Comparison of ENCODE assay signal across 9 cellular contexts in genomic region chr18:3604260-3604625, GRCh38.
A peak's percentile ranks its signal among the peaks of the same experiment; 100 is the strongest.
DNase-seq lines count a peak whose midpoint lies in the region; ATAC-seq and TF ChIP-seq lines count a peak whose summit lies in the region.
"Had no signal": no experiment of that assay in that cellular context is flagged by ENCODE, and none has a peak within 500 bp of the region (broad histone marks: within the 10 kb centered on the region; RNA-seq: fewer than 3 reads in every experiment).

No MANE protein-coding gene starts in this region.

- peak overlapping the region; percentile 32 to 44 for H3K4me3 ChIP-seq in cardiac fibroblast (replicated peaks in 1 of 2; ENCODE audit: low read depth in 2 of 2, low read length in 2 of 2)
- H3K4me3 ChIP-seq in psoas muscle: peak overlapping the region; percentile 62

- peaks cover 35% of the 10 kb centered on the region for H3K4me1 ChIP-seq in psoas muscle

- TF ChIP-seq CTCF in cardiac fibroblast (IDR thresholded peaks at IDR 0.05; ENCODE audit: low read depth, low read length) (no peak), psoas muscle (IDR thresholded peaks at IDR 0.05) (no peak), GM13977 (IDR thresholded peaks at IDR 0.05; ENCODE audit: extremely low read depth, insufficient read depth, missing control alignments) (no peak)

- DNase-seq in activated CD4-positive, alpha-beta T cell treated with anti-CD3 and anti-CD28 coated beads for 36 hours: no peak
- no peak for DNase-seq in activated CD4-positive, alpha-beta T cell treated with anti-CD3 and anti-CD28 coated beads, Interleukin-2, amount 10 ng/mL, durations not matched to agents 24 days and 14 days
- DNase-seq in cardiac fibroblast (ENCODE audit: low read depth in 2 of 2) (no peak), psoas muscle (no peak), GM13977 (ENCODE audit: low spot score) (no peak), NOMO-1 treated with dmso at 0.1 percent for 144 hours (lab: John Stamatoyannopoulos, UW; ENCODE audit: unreplicated experiment) (no peak), SK-N-DZ (ENCODE audit: low spot score) (no peak)

- no peaks in the 10 kb centered on the region for H3K9me3 Mint-ChIP-seq in activated CD4-positive, alpha-beta T cell treated with anti-CD3 and anti-CD28 coated beads for 36 hours (ENCODE audit: low read depth)
- peaks cover under 1% of the 10 kb centered on the region for H3K9me3 Mint-ChIP-seq in activated CD4-positive, alpha-beta T cell treated with anti-CD3 and anti-CD28 coated beads, Interleukin-2, amount 10 ng/mL, durations not matched to agents 24 days and 14 days

- no peak overlapping the region for H3K4me3 Mint-ChIP-seq in activated CD4-positive, alpha-beta T cell treated with anti-CD3 and anti-CD28 coated beads for 36 hours
- H3K4me3 Mint-ChIP-seq in activated CD4-positive, alpha-beta T cell treated with anti-CD3 and anti-CD28 coated beads, Interleukin-2, amount 10 ng/mL, durations not matched to agents 24 days and 14 days: no peak overlapping the region

- H3K27me3 Mint-ChIP-seq in activated CD4-positive, alpha-beta T cell treated with anti-CD3 and anti-CD28 coated beads for 36 hours: no peaks in the 10 kb centered on the region
- no peaks in the 10 kb centered on the region for H3K27me3 Mint-ChIP-seq in activated CD4-positive, alpha-beta T cell treated with anti-CD3 and anti-CD28 coated beads, Interleukin-2, amount 10 ng/mL, durations not matched to agents 24 days and 14 days

- in situ Hi-C loops in GM13977 (cut with MboI; ENCODE audit: low pct_unique_long_range_greater_than_20kb, low sequenced_read_pairs, unreplicated experiment): no loop called here

- intact Hi-C loops in activated CD4-positive, alpha-beta T cell treated with anti-CD3 and anti-CD28 coated beads for 36 hours (cut with DNase I, micrococcal nuclease): loop anchor here (1.0 to 5.0 kb wide), 9 partner anchors 9 to 1032 kb away; partner anchors contain the start of genes METTL4 (in 1 of the 2) and NDC80 (in 1 of the 2)
- intact Hi-C loops in activated CD4-positive, alpha-beta T cell treated with anti-CD3 and anti-CD28 coated beads, Interleukin-2, amount 10 ng/mL, durations not matched to agents 24 days and 14 days (cut with micrococcal nuclease): loop anchor here (1.0 to 10.0 kb wide), 7 partner anchors 20 to 959 kb away; partner anchors contain the start of gene MYL12B
- intact Hi-C loops in psoas muscle (cut with DNase I): no loop called here

- no peaks in the 10 kb centered on the region for H3K36me3 ChIP-seq in psoas muscle (ENCODE audit: insufficient read depth in 1 of 2, low read depth in 1 of 2)

- H3K27me3 ChIP-seq in psoas muscle (ENCODE audit: insufficient read depth in 3 of 3, low read length in 2 of 3): peaks cover 0 to 34% (median 3%) of the 10 kb centered on the region in 3 donors

- peaks cover 14% of the 10 kb centered on the region for H3K4me1 Mint-ChIP-seq in activated CD4-positive, alpha-beta T cell treated with anti-CD3 and anti-CD28 coated beads for 36 hours
- H3K4me1 Mint-ChIP-seq in activated CD4-positive, alpha-beta T cell treated with anti-CD3 and anti-CD28 coated beads, Interleukin-2, amount 10 ng/mL, durations not matched to agents 24 days and 14 days: peaks cover 19% of the 10 kb centered on the region

- ATAC-seq in activated CD4-positive, alpha-beta T cell treated with anti-CD3 and anti-CD28 coated beads for 36 hours: peak; percentile 32
- ATAC-seq in HG03280 (IDR thresholded peaks at IDR 0.05; ENCODE audit: unreplicated experiment): peak; percentile 11
- peak in 3 of 4 donors; percentile 1 to 7 (median 1) for ATAC-seq in psoas muscle

- POLR2A ChIA-PET in activated CD4-positive, alpha-beta T cell treated with anti-CD3 and anti-CD28 coated beads for 36 hours (lab: Charles Lee): interaction anchor here (1.2 to 1.4 kb wide), 4 partner anchors 10 to 156 kb away, joined by 3 to 9 read pairs (median 6); no protein-coding TSS in a partner anchor

- CTCF ChIA-PET in activated CD4-positive, alpha-beta T cell treated with anti-CD3 and anti-CD28 coated beads for 36 hours (lab: Charles Lee): interaction anchor here (1.8 to 2.9 kb wide), 4 partner anchors 10 to 150 kb away, joined by 8 to 34 read pairs (median 21); no protein-coding TSS in a partner anchor

- no peak overlapping the region for H3K27ac Mint-ChIP-seq in activated CD4-positive, alpha-beta T cell treated with anti-CD3 and anti-CD28 coated beads for 36 hours
- H3K27ac Mint-ChIP-seq in activated CD4-positive, alpha-beta T cell treated with anti-CD3 and anti-CD28 coated beads, Interleukin-2, amount 10 ng/mL, durations not matched to agents 24 days and 14 days: no peak overlapping the region

- H3K36me3 Mint-ChIP-seq in activated CD4-positive, alpha-beta T cell treated with anti-CD3 and anti-CD28 coated beads for 36 hours (ENCODE audit: low read depth): peaks cover 9% of the 10 kb centered on the region
- H3K36me3 Mint-ChIP-seq in activated CD4-positive, alpha-beta T cell treated with anti-CD3 and anti-CD28 coated beads, Interleukin-2, amount 10 ng/mL, durations not matched to agents 24 days and 14 days (ENCODE audit: low read depth): peaks cover 7% of the 10 kb centered on the region

- peak overlapping the region; percentile 88 for H3K27ac ChIP-seq in psoas muscle
- H3K27ac ChIP-seq: C4-2B had no signal

- WGBS in psoas muscle, 3 donors: 13 to 15% (median 15%) methylated on average over 5 of the region's 5 CpGs

- H3K9me3 ChIP-seq in psoas muscle: no peaks in the 10 kb centered on the region

Comparison
In these comparisons a context has a peak if more than half of its experiments do, and no peak if none do; other contexts are left out.
1. intact Hi-C loops: an anchor here in activated CD4-positive, alpha-beta T cell treated with anti-CD3 and anti-CD28 coated beads for 36 hours (1.0 to 5.0 kb wide) and activated CD4-positive, alpha-beta T cell treated with anti-CD3 and anti-CD28 coated beads, Interleukin-2, amount 10 ng/mL, durations not matched to agents 24 days and 14 days (1.0 to 10.0 kb wide); none called in psoas muscle.